ENCODE assay signal across 25 cellular contexts in genomic region chr4:77505275-77505957, GRCh38.
"Had no signal": no experiment of that assay in that cellular context is flagged by ENCODE, and none has a peak within 500 bp of the region (broad histone marks: within the 10 kb centered on the region; RNA-seq: fewer than 3 reads in every experiment).

No MANE protein-coding gene starts in this region.

- H3K9ac ChIP-seq: SK-N-SH had no signal

- H3K9me3 ChIP-seq: Peyer's patch, SJCRH30, SK-N-SH had no signal

- DNase-seq: activated CD4-positive, alpha-beta memory T cell treated with anti-CD3 and anti-CD28 coated beads, Interleukin-2, amount 10 ng/mL, durations not matched to agents 7 days and 5 days; activated CD4-positive, alpha-beta T cell treated with anti-CD3 and anti-CD28 coated beads for 36 hours; activated CD4-positive, alpha-beta T cell treated with anti-CD3 and anti-CD28 coated beads, Interleukin-2, amount 50 U/mL, for 1 hour; activated effector memory CD4-positive, alpha-beta T cell treated with Interleukin-2 at 50 U/mL for 16 hours; activated naive CD4-positive, alpha-beta T cell; amygdala; MM.1S; NCI-H1105; NCI-H1436; NCI-H1694 treated with DMSO at 0.1 percent for 48 hours; NCI-H2029 treated with DMSO at 0.1 percent for 48 hours; NCI-H345; NCI-H510A; NCI-H526 treated with DMSO at 0.1 percent for 48 hours; NCI-H82; Peyer's patch; Right ventricle myocardium superior; SJCRH30; SK-N-SH; T-helper 1 cell had no signal

- H3K27ac Mint-ChIP-seq: activated CD4-positive, alpha-beta memory T cell treated with anti-CD3 and anti-CD28 coated beads, Interleukin-2, amount 10 ng/mL, durations not matched to agents 7 days and 5 days; activated CD4-positive, alpha-beta T cell treated with anti-CD3 and anti-CD28 coated beads for 36 hours; activated naive CD4-positive, alpha-beta T cell treated with anti-CD3 and anti-CD28 coated beads, Interleukin-2, amount 50 U/mL, for 72 hours; brain had no signal

- H3K27me3 Mint-ChIP-seq: central memory CD8-positive, alpha-beta T cell had no signal

- ATAC-seq: activated CD4-positive, alpha-beta T cell treated with anti-CD3 and anti-CD28 coated beads for 36 hours had no signal

- H3K27me3 ChIP-seq: Peyer's patch had no signal

- H3K4me1 Mint-ChIP-seq: activated CD4-positive, alpha-beta memory T cell treated with anti-CD3 and anti-CD28 coated beads, Interleukin-2, amount 10 ng/mL, durations not matched to agents 7 days and 5 days; activated CD4-positive, alpha-beta T cell treated with anti-CD3 and anti-CD28 coated beads for 36 hours; brain; central memory CD8-positive, alpha-beta T cell had no signal

- H3K4me3 ChIP-seq: Peyer's patch, SJCRH30 had no signal

- H3K27ac ChIP-seq: Peyer's patch, RWPE1, SJCRH30, VCaP had no signal

- H3K36me3 ChIP-seq: Peyer's patch, SJCRH30 had no signal

- H3K4me2 ChIP-seq: SK-N-SH had no signal

- H3K4me3 Mint-ChIP-seq: activated CD4-positive, alpha-beta memory T cell treated with anti-CD3 and anti-CD28 coated beads, Interleukin-2, amount 10 ng/mL, durations not matched to agents 7 days and 5 days; activated CD4-positive, alpha-beta T cell treated with anti-CD3 and anti-CD28 coated beads for 36 hours; brain; central memory CD8-positive, alpha-beta T cell had no signal

- H3K9me3 Mint-ChIP-seq: activated CD4-positive, alpha-beta memory T cell treated with anti-CD3 and anti-CD28 coated beads, Interleukin-2, amount 10 ng/mL, durations not matched to agents 7 days and 5 days; activated naive CD4-positive, alpha-beta T cell treated with anti-CD3 and anti-CD28 coated beads, Interleukin-2, amount 50 U/mL, for 72 hours; central memory CD8-positive, alpha-beta T cell had no signal

- H3K4me1 ChIP-seq: Peyer's patch had no signal
